ENCODE assay signal across 12 cellular contexts in the genomic region with DNA sequence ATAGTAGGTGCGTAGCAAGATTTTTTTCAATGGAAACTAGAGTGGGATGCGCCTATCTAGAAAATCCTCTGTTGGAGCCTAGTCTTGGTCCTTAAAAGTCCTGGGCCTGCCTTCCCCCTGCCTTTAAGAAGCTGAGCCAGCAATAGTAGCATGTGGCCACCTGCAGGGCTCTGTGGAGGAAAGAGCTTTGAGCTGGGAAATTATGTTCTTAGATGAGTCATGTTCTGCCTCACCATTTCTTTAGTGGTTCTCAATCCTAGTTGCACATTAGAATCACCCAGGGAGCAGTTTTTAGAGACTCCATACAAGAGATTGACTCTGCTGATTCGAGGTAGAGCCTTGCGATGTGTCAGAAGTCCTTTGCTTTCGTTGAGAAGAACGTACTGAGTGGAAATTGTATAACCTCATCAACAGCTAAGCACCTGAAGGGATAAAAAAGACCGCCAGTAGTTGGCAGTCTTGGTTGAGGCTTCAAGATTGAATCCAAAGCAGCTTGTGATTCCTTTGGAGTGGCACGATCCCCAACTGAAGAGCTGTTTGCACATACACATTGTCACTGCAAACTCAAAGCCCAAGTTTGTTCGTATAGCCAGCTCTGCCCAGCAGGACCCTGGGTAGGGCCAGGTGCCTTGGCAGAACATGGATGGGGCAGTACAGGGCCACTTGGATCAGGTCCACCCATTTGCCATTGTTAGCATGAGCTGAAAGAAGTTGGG.
A peak's percentile ranks its signal among the peaks of the same experiment; 100 is the strongest.
DNase-seq lines count a peak whose midpoint lies in the region; TF ChIP-seq lines count a peak whose summit lies in the region.
"Had no signal": no experiment of that assay in that cellular context is flagged by ENCODE, and none has a peak within 500 bp of the region (broad histone marks: within the 10 kb centered on the region; RNA-seq: fewer than 3 reads in every experiment).

No MANE protein-coding gene starts in this region.

- peak; percentile 15 for TF ChIP-seq CTCF in astrocyte of the cerebellum (IDR thresholded peaks at IDR 0.05; ENCODE audit: low read depth, low read length, missing control alignments)
- no peak for TF ChIP-seq CTCF in spleen (IDR thresholded peaks at IDR 0.05 in 8 of 11, conservative IDR thresholded peaks at IDR 0.05 in 3 of 11)
- TF ChIP-seq CTCF in testis (IDR thresholded peaks at IDR 0.05) = no peak

- DNase-seq in DMS 273 (lab: John Stamatoyannopoulos, UW; ENCODE audit: unreplicated experiment) (peak; percentile 10), DMS 273 treated with DMSO at 0.1 percent for 48 hours (lab: John Stamatoyannopoulos, UW) (no peak), astrocyte of the cerebellum (ENCODE audit: low read depth) (no peak), hepatic stellate cell (ENCODE audit: low spot score) (peak; percentile 24), spleen (no peak), COLO668 (lab: John Stamatoyannopoulos, UW; ENCODE audit: unreplicated experiment) (no peak), activated gamma-delta T cell treated with Interleukin-2 at 50 U/mL for 16 hours (no peak), testis (no peak)
- DNase-seq: activated CD8-positive, alpha-beta memory T cell treated with anti-CD3 and anti-CD28 coated beads, Interleukin-2, amount 50 U/mL, for 4 hours; NCI-H1436 had no signal

- no peaks in the 10 kb centered on the region for H3K36me3 ChIP-seq in spleen
- H3K36me3 ChIP-seq in testis (ENCODE audit: low read depth, missing control alignments) = no peaks in the 10 kb centered on the region
- H3K36me3 ChIP-seq: SJSA1 had no signal

- H3K4me3 ChIP-seq in astrocyte of the cerebellum (ENCODE audit: low read depth, low read length) = no peak overlapping the region
- H3K4me3 ChIP-seq in spleen = no peak overlapping the region
- H3K4me3 ChIP-seq in testis = no peak overlapping the region
- H3K4me3 ChIP-seq: SJSA1 had no signal

- 78 to 91% (median 83%) methylated on average over 9 of the region's 9 CpGs for WGBS in spleen, 5 donors
- WGBS in testis, 2 donors = 67 to 80% methylated on average over 9 of the region's 9 CpGs

- H3K27ac ChIP-seq in spleen (peak overlapping the region in 6 of 8 donors; percentile 14 to 47 (median 38)), testis (peak overlapping the region in 1 of 2 donors; percentile 52)
- H3K27ac ChIP-seq: 22Rv1, SJSA1 had no signal

- H3K27me3 ChIP-seq in spleen (replicated peaks in 1 of 7) (no peaks in the 10 kb centered on the region), testis (no peaks in the 10 kb centered on the region)
- H3K27me3 ChIP-seq: SJSA1 had no signal

- intact Hi-C loops in spleen (cut with DNase I; ENCODE audit: low total_unique reads) (no loop called here), testis (cut with DNase I; ENCODE audit: low total_unique reads) (no loop called here)

- H3K9me3 ChIP-seq in spleen (no peaks in the 10 kb centered on the region), testis (no peaks in the 10 kb centered on the region)
- H3K9me3 ChIP-seq: SJSA1 had no signal

- H3K4me1 ChIP-seq in spleen (no peaks in the 10 kb centered on the region), testis (peaks cover 25% of the 10 kb centered on the region)

- TF ChIP-seq POLR2A in spleen (IDR thresholded peaks at IDR 0.05) (no peak), testis (IDR thresholded peaks at IDR 0.05) (no peak)

- in situ Hi-C loops in astrocyte of the cerebellum (cut with HindIII; ENCODE audit: low sequenced_read_pairs) = loop anchor here (25.0 kb wide), 1 partner anchor 106 kb away; no protein-coding TSS in a partner anchor

Comparison
In these comparisons a context has a peak if more than half of its experiments do, and no peak if none do; other contexts are left out.
1. DNase-seq: peak in DMS 273 (single experiment) and hepatic stellate cell (single experiment); none in DMS 273 treated with DMSO at 0.1 percent for 48 hours (single experiment), astrocyte of the cerebellum (single experiment), spleen (single experiment), COLO668 (single experiment), activated gamma-delta T cell treated with Interleukin-2 at 50 U/mL for 16 hours (single experiment) and testis (single experiment).